ENCODE assay signal across 8 cellular contexts in genomic region chr14:100547633-100548294, GRCh38. TPM values are rescaled to one million over a fixed set of nuclear protein-coding genes. Genes with fewer than 3 reads are reported as not detected.
DNase-seq lines count a peak whose midpoint lies in the region; ATAC-seq and TF ChIP-seq lines count a peak whose summit lies in the region.

No MANE protein-coding gene starts in this region.

- peak overlapping the region; percentile 80 for H3K4me3 Mint-ChIP-seq in stimulated activated memory B cell treated with anti-CD40 and anti-IgM and Interleukin-4, amounts not matched to agents 10 μg/mL and 1 μg/mL and 100 μg/mL, for 72 hours

- peaks cover 32% of the 10 kb centered on the region for H3K4me1 Mint-ChIP-seq in stimulated activated memory B cell treated with anti-CD40 and anti-IgM and Interleukin-4, amounts not matched to agents 10 μg/mL and 1 μg/mL and 100 μg/mL, for 72 hours

- H3K36me3 Mint-ChIP-seq in stimulated activated memory B cell treated with anti-CD40 and anti-IgM and Interleukin-4, amounts not matched to agents 10 μg/mL and 1 μg/mL and 100 μg/mL, for 72 hours = no peaks in the 10 kb centered on the region

- H3K9me3 ChIP-seq in heart left ventricle = no peaks in the 10 kb centered on the region

- no peaks in the 10 kb centered on the region for H3K9me3 Mint-ChIP-seq in stimulated activated memory B cell treated with anti-CD40 and anti-IgM and Interleukin-4, amounts not matched to agents 10 μg/mL and 1 μg/mL and 100 μg/mL, for 72 hours

- H3K27ac Mint-ChIP-seq in stimulated activated memory B cell treated with anti-CD40 and anti-IgM and Interleukin-4, amounts not matched to agents 10 μg/mL and 1 μg/mL and 100 μg/mL, for 72 hours = peak overlapping the region; percentile 77

- H3K27me3 ChIP-seq in heart left ventricle = peaks cover 0 to 8% (median 0%) of the 10 kb centered on the region in 9 donors

- peak overlapping the region in 1 of 12 donors; percentile 1 for H3K4me3 ChIP-seq in heart left ventricle

- no peak for TF ChIP-seq CTCF in heart left ventricle (IDR thresholded peaks at IDR 0.05)

- ATAC-seq in heart left ventricle = peak; percentile 50 to 80 (median 61)
- ATAC-seq in stimulated activated memory B cell treated with anti-CD40 and anti-IgM and Interleukin-4, amounts not matched to agents 10 μg/mL and 1 μg/mL and 100 μg/mL, for 72 hours = peak; percentile 46
- ATAC-seq in HG02938 (IDR thresholded peaks at IDR 0.05; ENCODE audit: unreplicated experiment) = no peak
- no peak for ATAC-seq in GM19395 (IDR thresholded peaks at IDR 0.05; ENCODE audit: unreplicated experiment)

- no peaks in the 10 kb centered on the region for H3K36me3 ChIP-seq in heart left ventricle

- H3K27ac ChIP-seq in heart left ventricle = peak overlapping the region in 2 of 12 donors; percentile 17 to 71

- 47 to 66% (median 54%) methylated on average over 18 of the region's 18 CpGs for WGBS in heart left ventricle, 4 donors

- intact Hi-C loops in heart left ventricle (cut with DNase I) = loop anchor here in 1 of 10 donors (2.0 to 5.0 kb wide), 2 partner anchors 97 to 105 kb away; no protein-coding TSS in a partner anchor

- peak; percentile 35 for DNase-seq in DMS153 treated with DMSO at 0.1 percent for 48 hours (lab: John Stamatoyannopoulos, UW; ENCODE audit: unreplicated experiment)
- peak; percentile 65 for DNase-seq in NCI-H1436 (lab: John Stamatoyannopoulos, UW)
- DNase-seq in activated CD4-positive, alpha-beta T cell treated with anti-CD3 and anti-CD28 coated beads for 1 hour = peak; percentile 26
- DNase-seq in heart left ventricle = peak; percentile 30 to 84 (median 68)
- DNase-seq in NCI-H2227 (lab: John Stamatoyannopoulos, UW; ENCODE audit: unreplicated experiment) = no peak

- peaks cover 12% of the 10 kb centered on the region for H3K27me3 Mint-ChIP-seq in stimulated activated memory B cell treated with anti-CD40 and anti-IgM and Interleukin-4, amounts not matched to agents 10 μg/mL and 1 μg/mL and 100 μg/mL, for 72 hours

- no peak for TF ChIP-seq POLR2A in heart left ventricle (IDR thresholded peaks at IDR 0.05)

- H3K4me1 ChIP-seq in heart left ventricle = peaks cover 0 to 26% (median 8%) of the 10 kb centered on the region in 12 donors

RNA-seq across cellular contexts. Expression of gene BEGAIN, which starts 39.5 kb away (rescaled TPM):
- 1 to 10 TPM in 5 of 9 donors, under 1 TPM in 4; 0.14 to 2.8 (median 1.9) TPM for total RNA-seq in heart left ventricle
- polyA plus RNA-seq in heart left ventricle = under 1 TPM; 0.24 to 0.46 TPM

Comparison
In these comparisons a context has a peak if more than half of its experiments do, and no peak if none do; other contexts are left out.
1. ATAC-seq: peak in heart left ventricle (4 of 4) and stimulated activated memory B cell treated with anti-CD40 and anti-IgM and Interleukin-4, amounts not matched to agents 10 μg/mL and 1 μg/mL and 100 μg/mL, for 72 hours (single experiment); none in HG02938 (single experiment) and GM19395 (single experiment).